ENCODE assay signal across 8 cellular contexts in the genomic region with DNA sequence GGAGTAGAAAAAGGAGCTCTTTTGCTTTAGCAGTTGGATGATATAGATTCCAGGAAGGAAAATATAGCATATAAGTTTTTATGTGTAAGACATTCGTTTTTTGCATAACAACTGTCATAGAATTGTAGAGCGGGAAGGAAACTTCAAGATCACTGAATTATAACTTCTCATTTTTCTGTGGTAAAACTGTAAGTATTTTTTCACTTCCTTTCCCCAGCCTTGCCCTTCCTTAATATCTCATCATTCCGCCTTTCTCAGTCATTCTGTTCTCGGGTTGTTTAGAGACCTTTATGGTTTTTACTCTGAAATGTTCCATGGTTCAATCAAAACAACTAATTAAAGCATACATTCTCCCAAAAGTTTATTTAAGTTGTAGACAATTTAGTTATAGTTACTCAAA. TPM values are rescaled to one million over a fixed set of nuclear protein-coding genes. Genes with fewer than 3 reads are reported as not detected.
DNase-seq lines count a peak whose midpoint lies in the region; ATAC-seq and TF ChIP-seq lines count a peak whose summit lies in the region.

No MANE protein-coding gene starts in this region.

- H3K27ac ChIP-seq in left ventricle myocardium inferior (replicated peaks) = no peak overlapping the region
- H3K27ac ChIP-seq in left lung = peak overlapping the region in 1 of 2 donors; percentile 91
- H3K27ac ChIP-seq in brain microvascular endothelial cell = no peak overlapping the region

- intact Hi-C loops in left ventricle myocardium inferior (cut with micrococcal nuclease) (no loop called here), left ventricle myocardium superior (cut with micrococcal nuclease) (loop anchor here (5.0 kb wide), 1 partner anchor 84 kb away; no protein-coding TSS in a partner anchor), left lung (cut with DNase I) (no loop called here)

- peaks cover 32% of the 10 kb centered on the region for H3K4me1 Mint-ChIP-seq in T-helper 17 cell

- peaks cover 9% of the 10 kb centered on the region for H3K36me3 ChIP-seq in left ventricle myocardium inferior
- H3K36me3 ChIP-seq in left lung = peaks cover 0 to 17% of the 10 kb centered on the region in 2 donors
- no peaks in the 10 kb centered on the region for H3K36me3 ChIP-seq in brain microvascular endothelial cell (replicated peaks)

- H3K4me3 Mint-ChIP-seq in T-helper 17 cell = peak overlapping the region; percentile 99

- no peaks in the 10 kb centered on the region for H3K27me3 Mint-ChIP-seq in T-helper 17 cell

- H3K9me3 ChIP-seq in left ventricle myocardium inferior (replicated peaks) (no peaks in the 10 kb centered on the region), T-helper 17 cell (ENCODE audit: control insufficient read depth, low read length, poor library complexity, severe bottlenecking) (no peaks in the 10 kb centered on the region), left lung (no peaks in the 10 kb centered on the region)

- in situ Hi-C loops in brain microvascular endothelial cell (cut with HindIII; ENCODE audit: low pct_ligation_motif_present, low sequenced_read_pairs) = no loop called here

- H3K27me3 ChIP-seq in left ventricle myocardium inferior (ENCODE audit: low read depth) (no peaks in the 10 kb centered on the region), left lung (no peaks in the 10 kb centered on the region), brain microvascular endothelial cell (replicated peaks) (no peaks in the 10 kb centered on the region)

- ATAC-seq in left ventricle myocardium superior = no peak
- ATAC-seq in T-helper 17 cell = no peak
- no peak for ATAC-seq in left lung
- ATAC-seq in HG03139 (IDR thresholded peaks at IDR 0.05; ENCODE audit: unreplicated experiment) = no peak
- ATAC-seq in GM21390 (IDR thresholded peaks at IDR 0.05; ENCODE audit: unreplicated experiment) = no peak

- no peak for TF ChIP-seq CTCF in left ventricle myocardium inferior (IDR thresholded peaks at IDR 0.05; ENCODE audit: borderline replicate concordance)
- TF ChIP-seq CTCF in left lung (IDR thresholded peaks at IDR 0.05) = no peak
- TF ChIP-seq CTCF in brain microvascular endothelial cell (IDR thresholded peaks at IDR 0.05; ENCODE audit: low read depth, low read length, missing control alignments) = no peak

- H3K36me3 Mint-ChIP-seq in T-helper 17 cell (ENCODE audit: low read depth) = peaks cover 3% of the 10 kb centered on the region

- H3K27ac Mint-ChIP-seq in T-helper 17 cell = peak overlapping the region; percentile 99

- H3K4me3 ChIP-seq in left ventricle myocardium inferior (peak overlapping the region; percentile 84), left lung (peak overlapping the region; percentile 77 to 79), brain microvascular endothelial cell (ENCODE audit: low read depth, low read length) (no peak overlapping the region)

- H3K4me1 ChIP-seq in left ventricle myocardium inferior = peaks cover 28% of the 10 kb centered on the region
- peaks cover 7 to 21% of the 10 kb centered on the region in 2 donors for H3K4me1 ChIP-seq in left lung

- DNase-seq in left ventricle myocardium inferior (no peak), left ventricle myocardium superior (no peak), T-helper 17 cell (no peak), left lung (no peak), brain microvascular endothelial cell (no peak), iPS-NIHi11 (ENCODE audit: low spot score) (no peak)

RNA-seq across cellular contexts. Expression of gene EAF2, which starts 1.1 kb away (rescaled TPM):
- total RNA-seq in left ventricle myocardium inferior = 4.1 TPM
- 3.5 TPM for total RNA-seq in left ventricle myocardium superior
- 1 to 10 TPM; 5.5 to 7.6 TPM for total RNA-seq in T-helper 17 cell
- total RNA-seq in left lung = 10 to 100 TPM in 1 of 2 donors, 1 to 10 TPM in 1; 5.1 to 13.5 TPM

RNA-seq across cellular contexts. Expression of gene IQCB1, which starts 1.2 kb away (rescaled TPM):
- total RNA-seq in left ventricle myocardium inferior (5.7 TPM), left ventricle myocardium superior (6.3 TPM), T-helper 17 cell (10 to 100 TPM; 47.4 to 55.1 TPM), left lung (10 to 100 TPM; 11.9 to 23.9 TPM)

RNA-seq across cellular contexts. Expression of gene SLC15A2, which starts 58.1 kb away (rescaled TPM):
- total RNA-seq in left ventricle myocardium inferior (4.6 TPM), left ventricle myocardium superior (6.8 TPM), T-helper 17 cell (1 to 10 TPM in 1 of 2 donors, under 1 TPM in 1; 0.44 to 2.6 TPM), left lung (10 to 100 TPM; 30.9 to 61.7 TPM)
